ENCODE assay signal across 32 cellular contexts in the genomic region with DNA sequence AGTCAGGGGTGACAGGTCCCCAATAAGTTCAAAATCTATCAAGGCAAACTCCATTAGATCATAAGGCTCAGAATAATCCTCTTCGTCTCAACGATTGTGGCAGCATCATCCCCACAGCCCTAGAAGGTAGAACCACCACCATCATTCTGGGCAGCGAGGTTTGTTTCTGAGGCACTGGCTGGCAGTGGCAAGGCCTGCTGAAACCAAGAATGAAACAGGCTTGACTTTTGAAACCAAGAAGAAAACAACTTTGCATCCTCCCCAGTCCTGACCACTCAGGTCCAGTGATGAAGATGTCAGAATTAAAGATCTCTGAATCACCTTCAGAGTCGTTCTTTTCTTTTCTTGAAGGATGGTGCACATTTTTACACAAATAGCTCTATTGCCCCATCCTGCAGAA.
"Had no signal": no experiment of that assay in that cellular context is flagged by ENCODE, and none has a peak within 500 bp of the region (broad histone marks: within the 10 kb centered on the region; RNA-seq: fewer than 3 reads in every experiment).

No MANE protein-coding gene starts in this region.

- H3K4me3 Mint-ChIP-seq: T-helper 1 cell treated with Interleukin-12 subunit alpha and Interleukin-12 subunit beta and Interleukin-4 antibody, amounts not matched to agents 30 μg/mL and 1 μg/mL, for 36 hours had no signal

- H3K4me3 ChIP-seq: MG63, Peyer's patch, SJSA1 had no signal

- H3K9me3 Mint-ChIP-seq: T-helper 1 cell treated with Interleukin-12 subunit alpha and Interleukin-12 subunit beta and Interleukin-4 antibody, amounts not matched to agents 30 μg/mL and 1 μg/mL, for 36 hours had no signal

- H3K36me3 ChIP-seq: MG63, Peyer's patch, SJSA1 had no signal

- H3K4me1 ChIP-seq: Peyer's patch, SJSA1 had no signal

- H3K27me3 ChIP-seq: MG63, Peyer's patch, SJSA1 had no signal

- ATAC-seq: PC-3 had no signal

- DNase-seq: MG63; MV-4-11; NCI-H1092; NCI-H1105; NCI-H1417 treated with DMSO at 0.1 percent for 48 hours; NCI-H1436 treated with DMSO at 0.1 percent for 48 hours; NCI-H1694 treated with DMSO at 0.1 percent for 48 hours; NCI-H187 treated with DMSO at 0.1 percent for 48 hours; NCI-H2029; NCI-H2081; NCI-H2107; NCI-H2171; NCI-H226; NCI-H446 treated with DMSO at 0.1 percent for 48 hours; NCI-H510A; NCI-H524; NCI-H526; NCI-H69; NCI-H748 treated with DMSO at 0.1 percent for 48 hours; NCI-H82; NK-92 treated with Interleukin-12 subunit alpha and Interleukin-12 subunit beta, amount 100 ng/mL, for 24 hours; OCI-M1; PC-3; Peyer's patch; Right ventricle myocardium superior; RPMI8226; SHP77 treated with DMSO at 0.1 percent for 48 hours; SW 1271; T-helper 1 cell; T-helper 2 cell had no signal

- H3K27ac ChIP-seq: Peyer's patch, SJSA1 had no signal

- H3K9me3 ChIP-seq: MG63, Peyer's patch, SJSA1 had no signal

- H3K27ac Mint-ChIP-seq: T-helper 1 cell treated with Interleukin-12 subunit alpha and Interleukin-12 subunit beta and Interleukin-4 antibody, amounts not matched to agents 30 μg/mL and 1 μg/mL, for 36 hours had no signal
